1 cellular context compared by ENCODE assay signal in genomic region chr7:84022686-84023308, GRCh38.
TF ChIP-seq lines count a peak whose summit lies in the region.

No MANE protein-coding gene starts in this region.

TF ChIP-seq in HEK293, 187 proteins besides CTCF, POLR2A, EP300 and RAD21 (continued from another document):
- peak; percentile 19; the same call in 1 of the 2 replicates for TF ChIP-seq PRDM10 (tag by site-specific recombination; IDR thresholded peaks at IDR 0.05)
- peak; percentile 48; the same call in 1 of the 2 replicates for TF ChIP-seq WT1 (tag by site-specific recombination; IDR thresholded peaks at IDR 0.05)
- TF ChIP-seq TCF7L2 (IDR thresholded peaks at IDR 0.05; ENCODE audit: borderline replicate concordance, low read depth, low read length), result peak; percentile 98
- no peak for TF ChIP-seq ZNF654 (tag by site-specific recombination; IDR thresholded peaks at IDR 0.05; ENCODE audit: low read depth)
- TF ChIP-seq ZBTB17 (tag by site-specific recombination; IDR thresholded peaks at IDR 0.05), result peak; percentile 13; the same call in 1 of the 2 replicates
- no peak for TF ChIP-seq ZNF621 (tag by site-specific recombination; IDR thresholded peaks at IDR 0.05)
- no peak for TF ChIP-seq ZNF777 (tag by site-specific recombination; IDR thresholded peaks at IDR 0.05; ENCODE audit: borderline replicate concordance)
- TF ChIP-seq ZXDB (tag by site-specific recombination; IDR thresholded peaks at IDR 0.05), result peak; percentile 57; the same call in 1 of the 2 replicates
- TF ChIP-seq OVOL3 (tag by site-specific recombination; IDR thresholded peaks at IDR 0.05), result peak; percentile 55; the same call in 1 of the 2 replicates
TF ChIP-seq in HEK293: peak in this region for 13.
